In genomic region chr9:107852891-107853290, GRCh38 we compare ENCODE assay signal across 6 cellular contexts.
"Had no signal": no experiment of that assay in that cellular context is flagged by ENCODE, and none has a peak within 500 bp of the region (broad histone marks: within the 10 kb centered on the region; RNA-seq: fewer than 3 reads in every experiment).

No MANE protein-coding gene starts in this region.

- H3K9ac ChIP-seq: KMS-11 had no signal

- H3K4me3 ChIP-seq: K562 had no signal

- DNase-seq: IMR-90, KBM-7, KG1 had no signal

- H3K4me2 ChIP-seq: KMS-11 had no signal

- H3K27ac ChIP-seq: HL-60, KMS-11 had no signal
